In the genomic region with DNA sequence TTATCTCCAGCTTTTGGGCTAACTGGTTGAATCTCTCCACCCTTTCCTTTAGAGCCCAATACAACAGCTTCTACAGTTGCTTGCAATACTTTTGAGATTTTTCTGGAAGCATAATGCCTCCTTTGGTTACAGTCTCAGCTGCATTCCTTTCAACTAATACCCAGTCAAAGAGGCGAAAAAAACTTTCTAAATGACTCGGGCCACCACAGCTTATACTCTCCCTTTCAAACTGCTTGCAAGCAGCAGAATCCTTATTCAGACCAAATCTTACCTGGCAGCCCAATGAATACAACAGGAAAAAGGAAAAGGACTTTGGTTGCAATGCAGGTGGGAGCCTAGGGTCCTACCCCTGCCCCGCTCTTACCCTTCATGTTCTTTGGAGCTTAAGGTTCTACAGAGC, we compare ENCODE assay signal across 1 cellular context.
TF ChIP-seq lines count a peak whose summit lies in the region.

No MANE protein-coding gene starts in this region.

TF ChIP-seq in SK-N-SH treated with all-trans-retinoic acid at 6 μM for 48 hours, 23 proteins besides CTCF, POLR2A, EP300 and RAD21:
- no peak for TF ChIP-seq ZNF70 (CRISPR knock-in tag; IDR thresholded peaks at IDR 0.05)
- TF ChIP-seq ISL1 (CRISPR knock-in tag; IDR thresholded peaks at IDR 0.05): no peak
- no peak for TF ChIP-seq ZFP3 (CRISPR knock-in tag; IDR thresholded peaks at IDR 0.05)
- no peak for TF ChIP-seq GLIS3 (CRISPR knock-in tag; IDR thresholded peaks at IDR 0.05)
- TF ChIP-seq RARB (CRISPR knock-in tag; IDR thresholded peaks at IDR 0.05): no peak
- TF ChIP-seq, protein P1, sequence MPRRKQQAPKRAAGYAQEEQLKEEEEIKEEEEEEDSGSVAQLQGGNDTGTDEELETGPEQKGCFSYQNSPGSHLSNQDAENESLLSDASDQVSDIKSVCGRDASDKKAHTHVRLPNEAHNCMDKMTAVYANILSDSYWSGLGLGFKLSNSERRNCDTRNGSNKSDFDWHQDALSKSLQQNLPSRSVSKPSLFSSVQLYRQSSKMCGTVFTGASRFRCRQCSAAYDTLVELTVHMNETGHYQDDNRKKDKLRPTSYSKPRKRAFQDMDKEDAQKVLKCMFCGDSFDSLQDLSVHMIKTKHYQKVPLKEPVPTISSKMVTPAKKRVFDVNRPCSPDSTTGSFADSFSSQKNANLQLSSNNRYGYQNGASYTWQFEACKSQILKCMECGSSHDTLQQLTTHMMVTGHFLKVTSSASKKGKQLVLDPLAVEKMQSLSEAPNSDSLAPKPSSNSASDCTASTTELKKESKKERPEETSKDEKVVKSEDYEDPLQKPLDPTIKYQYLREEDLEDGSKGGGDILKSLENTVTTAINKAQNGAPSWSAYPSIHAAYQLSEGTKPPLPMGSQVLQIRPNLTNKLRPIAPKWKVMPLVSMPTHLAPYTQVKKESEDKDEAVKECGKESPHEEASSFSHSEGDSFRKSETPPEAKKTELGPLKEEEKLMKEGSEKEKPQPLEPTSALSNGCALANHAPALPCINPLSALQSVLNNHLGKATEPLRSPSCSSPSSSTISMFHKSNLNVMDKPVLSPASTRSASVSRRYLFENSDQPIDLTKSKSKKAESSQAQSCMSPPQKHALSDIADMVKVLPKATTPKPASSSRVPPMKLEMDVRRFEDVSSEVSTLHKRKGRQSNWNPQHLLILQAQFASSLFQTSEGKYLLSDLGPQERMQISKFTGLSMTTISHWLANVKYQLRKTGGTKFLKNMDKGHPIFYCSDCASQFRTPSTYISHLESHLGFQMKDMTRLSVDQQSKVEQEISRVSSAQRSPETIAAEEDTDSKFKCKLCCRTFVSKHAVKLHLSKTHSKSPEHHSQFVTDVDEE (CRISPR knock-in tag; IDR thresholded peaks at IDR 0.05): no peak
- no peak for TF ChIP-seq TCF4 (CRISPR knock-in tag; IDR thresholded peaks at IDR 0.05; ENCODE audit: borderline replicate concordance)
- TF ChIP-seq OSR1 (CRISPR knock-in tag; IDR thresholded peaks at IDR 0.05): no peak
- TF ChIP-seq ZNF565 (CRISPR knock-in tag; conservative IDR thresholded peaks at IDR 0.05; ENCODE audit: low read depth): no peak
- TF ChIP-seq SNAI2 (CRISPR knock-in tag; IDR thresholded peaks at IDR 0.05): no peak
- TF ChIP-seq ZFP30 (CRISPR knock-in tag; IDR thresholded peaks at IDR 0.05): no peak
- TF ChIP-seq BACH2 (CRISPR knock-in tag; IDR thresholded peaks at IDR 0.05; ENCODE audit: borderline replicate concordance): no peak
- TF ChIP-seq ESRRG (CRISPR knock-in tag; IDR thresholded peaks at IDR 0.05): no peak
- TF ChIP-seq, protein P2, sequence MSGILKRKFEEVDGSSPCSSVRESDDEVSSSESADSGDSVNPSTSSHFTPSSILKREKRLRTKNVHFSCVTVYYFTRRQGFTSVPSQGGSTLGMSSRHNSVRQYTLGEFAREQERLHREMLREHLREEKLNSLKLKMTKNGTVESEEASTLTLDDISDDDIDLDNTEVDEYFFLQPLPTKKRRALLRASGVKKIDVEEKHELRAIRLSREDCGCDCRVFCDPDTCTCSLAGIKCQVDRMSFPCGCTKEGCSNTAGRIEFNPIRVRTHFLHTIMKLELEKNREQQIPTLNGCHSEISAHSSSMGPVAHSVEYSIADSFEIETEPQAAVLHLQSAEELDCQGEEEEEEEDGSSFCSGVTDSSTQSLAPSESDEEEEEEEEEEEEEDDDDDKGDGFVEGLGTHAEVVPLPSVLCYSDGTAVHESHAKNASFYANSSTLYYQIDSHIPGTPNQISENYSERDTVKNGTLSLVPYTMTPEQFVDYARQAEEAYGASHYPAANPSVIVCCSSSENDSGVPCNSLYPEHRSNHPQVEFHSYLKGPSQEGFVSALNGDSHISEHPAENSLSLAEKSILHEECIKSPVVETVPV (CRISPR knock-in tag; IDR thresholded peaks at IDR 0.05): no peak
- TF ChIP-seq, protein P3, sequence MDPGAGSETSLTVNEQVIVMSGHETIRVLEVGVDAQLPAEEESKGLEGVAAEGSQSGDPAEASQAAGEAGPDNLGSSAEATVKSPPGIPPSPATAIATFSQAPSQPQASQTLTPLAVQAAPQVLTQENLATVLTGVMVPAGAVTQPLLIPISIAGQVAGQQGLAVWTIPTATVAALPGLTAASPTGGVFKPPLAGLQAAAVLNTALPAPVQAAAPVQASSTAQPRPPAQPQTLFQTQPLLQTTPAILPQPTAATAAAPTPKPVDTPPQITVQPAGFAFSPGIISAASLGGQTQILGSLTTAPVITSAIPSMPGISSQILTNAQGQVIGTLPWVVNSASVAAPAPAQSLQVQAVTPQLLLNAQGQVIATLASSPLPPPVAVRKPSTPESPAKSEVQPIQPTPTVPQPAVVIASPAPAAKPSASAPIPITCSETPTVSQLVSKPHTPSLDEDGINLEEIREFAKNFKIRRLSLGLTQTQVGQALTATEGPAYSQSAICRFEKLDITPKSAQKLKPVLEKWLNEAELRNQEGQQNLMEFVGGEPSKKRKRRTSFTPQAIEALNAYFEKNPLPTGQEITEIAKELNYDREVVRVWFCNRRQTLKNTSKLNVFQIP (CRISPR knock-in tag; IDR thresholded peaks at IDR 0.05; ENCODE audit: borderline replicate concordance, low read depth): no peak
- no peak for TF ChIP-seq ARNTL (CRISPR knock-in tag; IDR thresholded peaks at IDR 0.05; ENCODE audit: borderline replicate concordance, low read depth)
- no peak for TF ChIP-seq ZC3H10 (CRISPR knock-in tag; IDR thresholded peaks at IDR 0.05)
